Comparison of ENCODE assay signal across 8 cellular contexts in the genomic region with DNA sequence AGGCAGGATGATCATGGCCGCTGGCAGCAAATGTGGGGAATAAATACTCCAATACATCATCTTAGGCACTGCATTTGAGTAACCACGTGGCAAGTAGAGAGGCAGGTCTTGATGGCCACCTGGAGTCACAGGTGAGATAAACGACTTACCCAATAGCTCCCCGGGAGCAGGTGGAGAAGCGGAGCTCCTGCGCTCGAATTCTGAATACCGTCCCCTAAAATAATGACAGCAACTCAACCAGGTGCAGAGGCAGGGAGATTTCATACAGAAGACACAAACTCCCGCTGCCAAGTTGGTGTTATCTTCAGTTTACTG. TPM values are rescaled to one million over a fixed set of nuclear protein-coding genes. Genes with fewer than 3 reads are reported as not detected.
A peak's percentile ranks its signal among the peaks of the same experiment; 100 is the strongest.
DNase-seq lines count a peak whose midpoint lies in the region; ATAC-seq and TF ChIP-seq lines count a peak whose summit lies in the region.

No MANE protein-coding gene starts in this region.

- peak overlapping the region; percentile 94 for H3K27ac ChIP-seq in suprapubic skin

- H3K36me3 ChIP-seq in suprapubic skin, result no peaks in the 10 kb centered on the region

- ATAC-seq in GM21515 (IDR thresholded peaks at IDR 0.05; ENCODE audit: unreplicated experiment), result no peak

- H3K36me3 Mint-ChIP-seq in activated naive CD4-positive, alpha-beta T cell treated with anti-CD3 and anti-CD28 coated beads, Interleukin-2, amount 10 ng/mL, durations not matched to agents 7 days and 5 days, result peaks cover 43% of the 10 kb centered on the region
- peaks cover 0 to 3% (median 0%) of the 10 kb centered on the region in 3 donors for H3K36me3 Mint-ChIP-seq in immature natural killer cell

- no peak for TF ChIP-seq EP300 in suprapubic skin (IDR thresholded peaks at IDR 0.05)

- no peak for TF ChIP-seq CTCF in suprapubic skin (IDR thresholded peaks at IDR 0.05)

- H3K27me3 ChIP-seq in suprapubic skin, result no peaks in the 10 kb centered on the region

- DNase-seq in stimulated activated CD4-positive, alpha-beta T cell treated with anti-CD3 and anti-CD28 coated beads, Interleukin-12 subunit alpha, Interleukin-12 subunit beta, amount 100 ng/mL, for 4 hours, result peak; percentile 24
- DNase-seq in stimulated activated CD4-positive, alpha-beta T cell treated with anti-CD3 and anti-CD28 coated beads, Interleukin-2, amount 100 ng/mL, for 48 hours, result no peak
- no peak for DNase-seq in activated naive CD4-positive, alpha-beta T cell treated with anti-CD3 and anti-CD28 coated beads, Interleukin-2, amount 10 ng/mL, durations not matched to agents 7 days and 5 days
- DNase-seq in immature natural killer cell, result no peak
- no peak for DNase-seq in suprapubic skin (ENCODE audit: low spot score in 2 of 2)
- no peak for DNase-seq in HK-2 (ENCODE audit: unreplicated experiment)
- DNase-seq in NOMO-1 treated with dmso at 0.1 percent for 144 hours (lab: John Stamatoyannopoulos, UW; ENCODE audit: unreplicated experiment), result no peak

- TF ChIP-seq POLR2A in suprapubic skin (IDR thresholded peaks at IDR 0.05), result no peak

- H3K4me1 Mint-ChIP-seq in activated naive CD4-positive, alpha-beta T cell treated with anti-CD3 and anti-CD28 coated beads, Interleukin-2, amount 10 ng/mL, durations not matched to agents 7 days and 5 days, result peaks cover 60% of the 10 kb centered on the region
- peaks cover 58 to 67% of the 10 kb centered on the region in 2 donors for H3K4me1 Mint-ChIP-seq in immature natural killer cell

- CTCF ChIA-PET in activated naive CD4-positive, alpha-beta T cell treated with anti-CD3 and anti-CD28 coated beads, Interleukin-2, amount 10 ng/mL, durations not matched to agents 7 days and 5 days (lab: Charles Lee), result interaction anchor here (0.7 to 2.1 kb wide), 3 partner anchors 16 to 81 kb away, joined by 3 to 7 read pairs (median 6); no protein-coding TSS in a partner anchor

- no peaks in the 10 kb centered on the region for H3K9me3 ChIP-seq in suprapubic skin

- peaks cover 17% of the 10 kb centered on the region for H3K27me3 Mint-ChIP-seq in activated naive CD4-positive, alpha-beta T cell treated with anti-CD3 and anti-CD28 coated beads, Interleukin-2, amount 10 ng/mL, durations not matched to agents 7 days and 5 days
- H3K27me3 Mint-ChIP-seq in immature natural killer cell (ENCODE audit: low read depth in 3 of 3), result peaks cover 2 to 10% (median 6%) of the 10 kb centered on the region in 3 donors

- WGBS in suprapubic skin, result 19% methylated on average over 9 of the region's 9 CpGs

- H3K4me1 ChIP-seq in suprapubic skin, result peaks cover 63% of the 10 kb centered on the region

- H3K4me3 ChIP-seq in suprapubic skin, result peak overlapping the region; percentile 52

- H3K4me3 Mint-ChIP-seq in activated naive CD4-positive, alpha-beta T cell treated with anti-CD3 and anti-CD28 coated beads, Interleukin-2, amount 10 ng/mL, durations not matched to agents 7 days and 5 days, result peak overlapping the region; percentile 91
- peak overlapping the region; percentile 81 to 94 (median 85) for H3K4me3 Mint-ChIP-seq in immature natural killer cell

- H3K27ac Mint-ChIP-seq in activated naive CD4-positive, alpha-beta T cell treated with anti-CD3 and anti-CD28 coated beads, Interleukin-2, amount 10 ng/mL, durations not matched to agents 7 days and 5 days, result peak overlapping the region; percentile 96
- peak overlapping the region; percentile 60 to 88 (median 84) for H3K27ac Mint-ChIP-seq in immature natural killer cell

- no peaks in the 10 kb centered on the region for H3K9me3 Mint-ChIP-seq in activated naive CD4-positive, alpha-beta T cell treated with anti-CD3 and anti-CD28 coated beads, Interleukin-2, amount 10 ng/mL, durations not matched to agents 7 days and 5 days
- H3K9me3 Mint-ChIP-seq in immature natural killer cell, result peaks cover 0 to 2% (median 0%) of the 10 kb centered on the region in 6 donors

RNA-seq across cellular contexts. Expression of gene SLC43A3, which starts 0.5 kb away (rescaled TPM):
- 10 to 100 TPM; 11.4 to 17.1 (median 12.4) TPM for polyA plus RNA-seq in immature natural killer cell
- total RNA-seq in suprapubic skin, result 10 to 100 TPM; 44.5 to 70.4 (median 60.0) TPM

RNA-seq across cellular contexts. Expression of gene RTN4RL2, which starts 33.9 kb away (rescaled TPM):
- polyA plus RNA-seq in immature natural killer cell, result under 1 TPM; 0.38 to 0.71 (median 0.68) TPM
- 1 to 10 TPM in 3 of 4 donors, under 1 TPM in 1; 0.64 to 4.8 (median 3.2) TPM for total RNA-seq in suprapubic skin

RNA-seq across cellular contexts. Expression of gene PRG2, which starts 35.9 kb away (rescaled TPM):
- polyA plus RNA-seq in immature natural killer cell, result under 1 TPM in 1 of 3 donors, not detected in 2; 0.19 TPM
- 1 to 10 TPM in 1 of 4 donors, under 1 TPM in 1, not detected in 2; 0.36 to 1.8 TPM for total RNA-seq in suprapubic skin

RNA-seq across cellular contexts. Expression of gene PRG3, which starts 45.4 kb away (rescaled TPM):
- not detected for polyA plus RNA-seq in immature natural killer cell
- not detected for total RNA-seq in suprapubic skin
